In genomic region chr18:75525-76160, GRCh38 we compare ENCODE assay signal across 11 cellular contexts. TPM values are rescaled to one million over a fixed set of nuclear protein-coding genes. Genes with fewer than 3 reads are reported as not detected.
A peak's percentile ranks its signal among the peaks of the same experiment; 100 is the strongest.
DNase-seq lines count a peak whose midpoint lies in the region; ATAC-seq and TF ChIP-seq lines count a peak whose summit lies in the region.
"Not testable (repeated sequence)": the region's sequence is repeated elsewhere in the genome, so short reads cannot be mapped to it uniquely, and the experiment has no call there.
"Had no signal": no experiment of that assay in that cellular context is flagged by ENCODE, and none has a peak within 500 bp of the region (broad histone marks: within the 10 kb centered on the region; RNA-seq: fewer than 3 reads in every experiment).

No MANE protein-coding gene starts in this region.

- H3K36me3 ChIP-seq in GM23338 (ENCODE audit: insufficient read depth); PC-3 (ENCODE audit: low read depth, low read length); WERI-Rb-1; testis (ENCODE audit: low read depth, missing control alignments): not testable (repeated sequence)

- POLR2A ChIA-PET in AG04449 (lab: Yijun Ruan, JAX); PC-3 (lab: Charles Lee; ENCODE audit: unreplicated experiment): not testable (repeated sequence)

- not testable (repeated sequence) for H3K9me3 ChIP-seq in PC-3 (ENCODE audit: low read length); WERI-Rb-1 (ENCODE audit: severe bottlenecking); testis

- not testable (repeated sequence) for H3K27ac ChIP-seq in GM23338 (ENCODE audit: low read depth); PC-3 (ENCODE audit: low read length); WERI-Rb-1
- peak overlapping the region in 1 of 2 donors; percentile 55 for H3K27ac ChIP-seq in testis

- not testable (repeated sequence) for H3K4me1 ChIP-seq in GM23338 (ENCODE audit: insufficient read depth); PC-3 (ENCODE audit: insufficient read depth, low read length); testis

- 52 to 60% methylated on average over 37 to 57 of the region's 57 CpGs for WGBS in testis, 2 donors

- not testable (repeated sequence) for DNase-seq in AG04449 (ENCODE audit: low read depth, low spot score); PC-3; WERI-Rb-1; omental fat pad (ENCODE audit: low spot score)
- DNase-seq in GM23338 (ENCODE audit: low spot score), result peak; percentile 1
- DNase-seq in glutamatergic neuron, result peak; percentile 61
- DNase-seq in testis, result peak; percentile 38

- not testable (repeated sequence) for H3K9ac ChIP-seq in PC-3 (ENCODE audit: low read length)

- H3K4me1 Mint-ChIP-seq in GM23338; glutamatergic neuron (ENCODE audit: low read depth, unreplicated experiment): not testable (repeated sequence)

- not testable (repeated sequence) for H3K27ac Mint-ChIP-seq in GM23338; glutamatergic neuron (ENCODE audit: unreplicated experiment)

- intact Hi-C loops in PC-3 (cut with micrococcal nuclease); testis (cut with DNase I; ENCODE audit: low total_unique reads): not testable (repeated sequence)

- not testable (repeated sequence) for H3K4me2 ChIP-seq in GM23338; PC-3 (ENCODE audit: low read length)

- H2AFZ ChIP-seq in GM23338, result not testable (repeated sequence)
- H2AFZ ChIP-seq in PC-3 (ENCODE audit: low read length), result 0 out of 2 replicates have a peak overlapping the region, but pooled peaks have one; percentile 42

- peak overlapping the region; percentile 25; the same call in 1 of the 2 replicates for H3K4me3 ChIP-seq in AG04449 (ENCODE audit: low read depth, low read length)
- H3K4me3 ChIP-seq in GM23338, result peak overlapping the region; percentile 46
- not testable (repeated sequence) for H3K4me3 ChIP-seq in PC-3 (ENCODE audit: low read length)
- peak overlapping the region; percentile 12 for H3K4me3 ChIP-seq in WERI-Rb-1 (ENCODE audit: low read depth, low read length)
- H3K4me3 ChIP-seq in testis, result peak overlapping the region; percentile 50 to 60

- not testable (repeated sequence) for H3F3A ChIP-seq in GM23338 (replicated peaks; ENCODE audit: low read depth); PC-3 (ENCODE audit: low read length, unreplicated experiment)

- H3K4me3 Mint-ChIP-seq in GM23338; glutamatergic neuron (ENCODE audit: unreplicated experiment): not testable (repeated sequence)

- not testable (repeated sequence) for ATAC-seq in GM23338
- peak; percentile 31; the same call in 1 of the 2 replicates for ATAC-seq in PC-3
- ATAC-seq in omental fat pad (ENCODE audit: low FRiP score), result peak; percentile 48

- H3K27me3 Mint-ChIP-seq in GM23338 (ENCODE audit: insufficient read depth, low read depth, poor library complexity); glutamatergic neuron (ENCODE audit: unreplicated experiment): not testable (repeated sequence)

- peaks cover 57% of the 10 kb centered on the region for H3K9me3 Mint-ChIP-seq in GM23338
- H3K9me3 Mint-ChIP-seq in glutamatergic neuron (ENCODE audit: unreplicated experiment), result not testable (repeated sequence)

- CTCF ChIA-PET in AG04449 (lab: Yijun Ruan, JAX), result not testable (repeated sequence)
- CTCF ChIA-PET in PC-3 (lab: Charles Lee), result interaction anchor here (0.6 kb wide), 1 partner anchor 93 kb away, joined by 15 read pairs; no protein-coding TSS in a partner anchor

- TF ChIP-seq CTCF in AG04449 (IDR thresholded peaks at IDR 0.05; ENCODE audit: insufficient read depth, low read length, missing control alignments); WERI-Rb-1 (IDR thresholded peaks at IDR 0.05; ENCODE audit: low read depth, low read length); omental fat pad (IDR thresholded peaks at IDR 0.05): not testable (repeated sequence)
- TF ChIP-seq CTCF in GM23338 (conservative IDR thresholded peaks at IDR 0.05; ENCODE audit: low read depth in 2 of 2), result peak in 1 of 2 experiments; percentile 20; a peak in 1 of 4 replicates
- peak; percentile 34; the same call in 1 of the 2 replicates for TF ChIP-seq CTCF in PC-3 (conservative IDR thresholded peaks at IDR 0.05; ENCODE audit: low read depth, low read length)
- peak; percentile 64 for TF ChIP-seq CTCF in glutamatergic neuron (IDR thresholded peaks at IDR 0.05; ENCODE audit: partially characterized antibody, unreplicated experiment)
- TF ChIP-seq CTCF in testis (IDR thresholded peaks at IDR 0.05), result peak in 2 of 3 experiments; percentile 14 to 45

- not testable (repeated sequence) for H3K9me2 ChIP-seq in GM23338 (ENCODE audit: insufficient read depth); PC-3 (replicated peaks; ENCODE audit: low read length)

- H3K36me3 Mint-ChIP-seq in GM23338 (ENCODE audit: low read depth); glutamatergic neuron (ENCODE audit: unreplicated experiment): not testable (repeated sequence)

- not testable (repeated sequence) for H4K20me1 ChIP-seq in GM23338 (replicated peaks; ENCODE audit: insufficient read depth); PC-3 (ENCODE audit: low read length)

- not testable (repeated sequence) for H3K79me2 ChIP-seq in GM23338 (replicated peaks; ENCODE audit: insufficient read depth); PC-3 (ENCODE audit: low read length)

- BruUV-seq in PC-3 (replicated peaks; lab: Mats Ljungman, UMichigan), result not testable (repeated sequence)

- peaks cover 11% of the 10 kb centered on the region for H3K27me3 ChIP-seq in GM23338 (ENCODE audit: insufficient read depth)
- H3K27me3 ChIP-seq in PC-3 (ENCODE audit: low read length); WERI-Rb-1 (ENCODE audit: insufficient read depth, low read depth, severe bottlenecking); testis: not testable (repeated sequence)

- not testable (repeated sequence) for TF ChIP-seq POLR2A in testis (IDR thresholded peaks at IDR 0.05)

RNA-seq across cellular contexts. Expression of gene TUBB8B, which starts 26.2 kb away (rescaled TPM):
- 1.0 and 3.6 TPM in 2 replicates for total RNA-seq in GM23338 (2014; rRNA removed; shearing (Covaris generic))
- polyA plus RNA-seq in GM23338 (2016; fragmentation: Nextera tagmentation; extraction: Ambion mirVana) (0.74 and 1.2 TPM in 2 replicates), testis (ENCODE audit: insufficient read depth, low read depth, low replicate concordance) (5.7 TPM)
- total RNA-seq in PC-3 (2014; rRNA removed) (not detected in 2 replicates), glutamatergic neuron (ENCODE audit: unreplicated experiment) (not detected), omental fat pad (not detected), testis (1 to 10 TPM; 8.0 to 8.9 TPM)
- total RNA-seq: CD8-positive, alpha-beta memory T cell; Daoy; H4 had no signal
- polyA plus RNA-seq: AG04450; CD8-positive, alpha-beta memory T cell had no signal
